Comparison of ENCODE assay signal across 12 cellular contexts in genomic region chr3:26118165-26118564, GRCh38.
DNase-seq lines count a peak whose midpoint lies in the region; ATAC-seq and TF ChIP-seq lines count a peak whose summit lies in the region.
"Had no signal": no experiment of that assay in that cellular context is flagged by ENCODE, and none has a peak within 500 bp of the region (broad histone marks: within the 10 kb centered on the region; RNA-seq: fewer than 3 reads in every experiment).

No MANE protein-coding gene starts in this region.

- H3K9me3 ChIP-seq in adrenal gland (replicated peaks in 1 of 3) = no peaks in the 10 kb centered on the region
- no peaks in the 10 kb centered on the region for H3K9me3 ChIP-seq in CD4-positive, alpha-beta T cell (ENCODE audit: control insufficient read depth, low read length)

- H3K27ac Mint-ChIP-seq in progenitor cell of endocrine pancreas = no peak overlapping the region
- H3K27ac Mint-ChIP-seq in CD4-positive, alpha-beta T cell = no peak overlapping the region

- no peaks in the 10 kb centered on the region for H3K36me3 ChIP-seq in adrenal gland (replicated peaks in 1 of 2)

- 43 to 64% (median 51%) methylated on average over 1 to 2 of the region's 2 CpGs for WGBS in adrenal gland, 4 donors

- H3K4me1 ChIP-seq in adrenal gland (replicated peaks in 1 of 2) = no peaks in the 10 kb centered on the region

- H3K4me1 Mint-ChIP-seq in progenitor cell of endocrine pancreas (ENCODE audit: low read depth) = peaks cover 5% of the 10 kb centered on the region
- H3K4me1 Mint-ChIP-seq in CD4-positive, alpha-beta T cell (ENCODE audit: low read depth) = no peaks in the 10 kb centered on the region

- ATAC-seq in HG02981 (IDR thresholded peaks at IDR 0.05; ENCODE audit: unreplicated experiment) (peak; percentile 78), HG02840 (IDR thresholded peaks at IDR 0.05; ENCODE audit: low FRiP score, unreplicated experiment) (no peak)
- no peak for ATAC-seq in CD4-positive, alpha-beta T cell (ENCODE audit: poor library complexity)

- no peak for TF ChIP-seq POLR2A in adrenal gland (IDR thresholded peaks at IDR 0.05)

- H3K27me3 ChIP-seq in adrenal gland = no peaks in the 10 kb centered on the region
- H3K27me3 ChIP-seq in CD4-positive, alpha-beta T cell (ENCODE audit: control insufficient read depth, insufficient read depth, low read length) = no peaks in the 10 kb centered on the region

- H3K27me3 Mint-ChIP-seq in progenitor cell of endocrine pancreas = no peaks in the 10 kb centered on the region
- H3K27me3 Mint-ChIP-seq in CD4-positive, alpha-beta T cell = no peaks in the 10 kb centered on the region

- peak; percentile 25 for DNase-seq in SKM-1 treated with dmso at 0.1 percent for 144 hours (lab: John Stamatoyannopoulos, UW; ENCODE audit: unreplicated experiment)
- DNase-seq in SKM-1 (lab: John Stamatoyannopoulos, UW; ENCODE audit: unreplicated experiment) = no peak
- peak; percentile 4 for DNase-seq in RPMI8226
- no peak for DNase-seq in progenitor cell of endocrine pancreas (ENCODE audit: low spot score, unreplicated experiment)
- DNase-seq in adrenal gland = no peak
- DNase-seq in CD4-positive, alpha-beta T cell = no peak
- DNase-seq: activated CD4-positive, alpha-beta T cell treated with anti-CD3 and anti-CD28 coated beads, Interleukin-2, amount 50 U/mL, for 48 hours; caudate nucleus; NCI-H2081; stimulated activated CD4-positive, alpha-beta T cell treated with anti-CD3 and anti-CD28 coated beads, Interleukin-2, amount 100 ng/mL, for 24 hours had no signal

- TF ChIP-seq CTCF in progenitor cell of endocrine pancreas (IDR thresholded peaks at IDR 0.05; ENCODE audit: unreplicated experiment) (peak; percentile 19), adrenal gland (IDR thresholded peaks at IDR 0.05) (no peak)
- no peak for TF ChIP-seq CTCF in CD4-positive, alpha-beta T cell (IDR thresholded peaks at IDR 0.05)

- CTCF ChIA-PET in CD4-positive, alpha-beta T cell (lab: Charles Lee) = interaction anchor here (1.2 kb wide), 1 partner anchor 53 kb away, joined by 3 read pairs; no protein-coding TSS in a partner anchor

- H3K4me3 ChIP-seq in adrenal gland = no peak overlapping the region

- intact Hi-C loops in adrenal gland (cut with DNase I) = no loop called here
- intact Hi-C loops in CD4-positive, alpha-beta T cell (cut with DNase I, micrococcal nuclease) = no loop called here

- no peak overlapping the region for H3K4me3 Mint-ChIP-seq in progenitor cell of endocrine pancreas (ENCODE audit: low read depth)
- H3K4me3 Mint-ChIP-seq in CD4-positive, alpha-beta T cell = no peak overlapping the region

- H3K27ac ChIP-seq in adrenal gland = no peak overlapping the region
- H3K27ac ChIP-seq in CD4-positive, alpha-beta T cell (ENCODE audit: low read depth, low read length) = no peak overlapping the region

- POLR2A ChIA-PET in CD4-positive, alpha-beta T cell (lab: Charles Lee) = no interaction called here

- peaks cover 15% of the 10 kb centered on the region for H3K9me3 Mint-ChIP-seq in progenitor cell of endocrine pancreas (ENCODE audit: low read depth)
- peaks cover 6% of the 10 kb centered on the region for H3K9me3 Mint-ChIP-seq in CD4-positive, alpha-beta T cell

- H3K36me3 Mint-ChIP-seq in progenitor cell of endocrine pancreas (ENCODE audit: insufficient read depth) = peaks cover under 1% of the 10 kb centered on the region
- H3K36me3 Mint-ChIP-seq in CD4-positive, alpha-beta T cell (ENCODE audit: low read depth) = no peaks in the 10 kb centered on the region

Comparison
In these comparisons a context has a peak if more than half of its experiments do, and no peak if none do; other contexts are left out.
1. DNase-seq: peak in SKM-1 treated with dmso at 0.1 percent for 144 hours (single experiment) and RPMI8226 (single experiment); none in SKM-1 (single experiment), progenitor cell of endocrine pancreas (single experiment), adrenal gland (0 of 7) and CD4-positive, alpha-beta T cell (0 of 10).